In the genomic region with DNA sequence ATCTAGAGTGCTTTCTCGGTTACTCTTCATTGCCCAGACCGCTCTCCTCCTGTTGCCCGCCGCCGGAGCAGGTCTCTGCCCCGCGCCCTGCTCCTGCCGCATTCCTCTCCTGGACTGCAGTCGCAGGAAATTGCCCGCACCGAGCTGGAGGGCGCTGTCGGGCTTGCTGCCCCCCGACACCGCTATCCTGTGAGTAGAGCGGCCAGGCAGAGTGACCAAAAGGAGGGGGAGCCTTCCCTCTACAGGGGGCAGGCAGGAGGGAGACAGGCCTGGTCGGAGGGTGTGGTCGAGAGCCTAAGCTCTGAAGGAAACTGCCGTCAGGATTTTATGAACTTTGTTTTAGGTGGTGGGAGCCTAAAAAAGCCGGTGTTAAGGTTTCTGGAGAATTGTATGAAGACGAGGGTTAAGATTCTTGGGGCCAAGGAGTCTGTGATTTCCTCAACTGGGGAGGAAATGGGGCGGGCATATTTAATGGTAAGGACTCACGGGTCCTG, we compare ENCODE assay signal across 8 cellular contexts. TPM values are rescaled to one million over a fixed set of nuclear protein-coding genes. Genes with fewer than 3 reads are reported as not detected.
DNase-seq lines count a peak whose midpoint lies in the region; ATAC-seq and TF ChIP-seq lines count a peak whose summit lies in the region.

No MANE protein-coding gene starts in this region.

- no peaks in the 10 kb centered on the region for H3K9me3 ChIP-seq in sigmoid colon

- TF ChIP-seq CTCF in GM20000 (IDR thresholded peaks at IDR 0.05; ENCODE audit: extremely low read depth, missing control alignments) (peak; percentile 67), sigmoid colon (IDR thresholded peaks at IDR 0.05) (peak in 2 of 4 experiments; percentile 14 to 27)

- peak overlapping the region; percentile 90 for H3K27ac Mint-ChIP-seq in activated naive CD8-positive, alpha-beta T cell treated with anti-CD3 and anti-CD28 coated beads, Interleukin-2, amount 10 ng/mL, durations not matched to agents 7 days and 5 days

- TF ChIP-seq EP300 in sigmoid colon (IDR thresholded peaks at IDR 0.05): no peak

- H3K27me3 Mint-ChIP-seq in activated naive CD8-positive, alpha-beta T cell treated with anti-CD3 and anti-CD28 coated beads, Interleukin-2, amount 10 ng/mL, durations not matched to agents 7 days and 5 days: no peaks in the 10 kb centered on the region

- H3K4me3 ChIP-seq in sigmoid colon: peak overlapping the region; percentile 66 to 94 (median 80)

- H3K27me3 ChIP-seq in sigmoid colon: no peaks in the 10 kb centered on the region

- intact Hi-C loops in sigmoid colon (cut with DNase I): loop anchor here (2.0 to 10.0 kb wide), 3 partner anchors 331 to 604 kb away; no protein-coding TSS in a partner anchor

- peak overlapping the region; percentile 97 for H3K4me3 Mint-ChIP-seq in activated naive CD8-positive, alpha-beta T cell treated with anti-CD3 and anti-CD28 coated beads, Interleukin-2, amount 10 ng/mL, durations not matched to agents 7 days and 5 days

- peaks cover 21% of the 10 kb centered on the region for H3K4me1 Mint-ChIP-seq in activated naive CD8-positive, alpha-beta T cell treated with anti-CD3 and anti-CD28 coated beads, Interleukin-2, amount 10 ng/mL, durations not matched to agents 7 days and 5 days

- H3K36me3 Mint-ChIP-seq in activated naive CD8-positive, alpha-beta T cell treated with anti-CD3 and anti-CD28 coated beads, Interleukin-2, amount 10 ng/mL, durations not matched to agents 7 days and 5 days: peaks cover 14% of the 10 kb centered on the region

- H3K36me3 ChIP-seq in sigmoid colon: peaks cover 0 to 16% (median 3%) of the 10 kb centered on the region in 4 donors

- TF ChIP-seq POLR2A in sigmoid colon (IDR thresholded peaks at IDR 0.05): no peak

- WGBS in sigmoid colon, 2 donors: 0% methylated on average over 23 of the region's 23 CpGs

- peak; percentile 15 for ATAC-seq in activated naive CD8-positive, alpha-beta T cell treated with anti-CD3 and anti-CD28 coated beads, Interleukin-2, amount 10 ng/mL, durations not matched to agents 7 days and 5 days (ENCODE audit: low read depth)

- DNase-seq in EL: peak; percentile 71
- no peak for DNase-seq in GM20000 (ENCODE audit: low spot score)
- DNase-seq in HK-2 (ENCODE audit: unreplicated experiment): peak; percentile 67
- DNase-seq in activated naive CD8-positive, alpha-beta T cell treated with anti-CD3 and anti-CD28 coated beads, Interleukin-2, amount 10 ng/mL, durations not matched to agents 7 days and 5 days: no peak
- DNase-seq in hepatic stellate cell (ENCODE audit: low spot score): peak; percentile 67
- DNase-seq in sigmoid colon: peak; percentile 80
- no peak for DNase-seq in activated effector memory CD4-positive, alpha-beta T cell treated with Interleukin-2 at 50 U/mL for 16 hours
- DNase-seq in NCI-H128 (lab: John Stamatoyannopoulos, UW; ENCODE audit: unreplicated experiment): no peak

- H3K9me3 Mint-ChIP-seq in activated naive CD8-positive, alpha-beta T cell treated with anti-CD3 and anti-CD28 coated beads, Interleukin-2, amount 10 ng/mL, durations not matched to agents 7 days and 5 days: no peaks in the 10 kb centered on the region

- peak overlapping the region; percentile 92 to 98 (median 94) for H3K27ac ChIP-seq in sigmoid colon

- POLR2A ChIA-PET in activated naive CD8-positive, alpha-beta T cell treated with anti-CD3 and anti-CD28 coated beads, Interleukin-2, amount 10 ng/mL, durations not matched to agents 7 days and 5 days (lab: Charles Lee): interaction anchor here (0.7 to 2.1 kb wide), 14 partner anchors 19 to 830 kb away, joined by 3 to 13 read pairs (median 4); partner anchors contain the start of genes AP4B1, PPM1J and SLC16A1

- H3K4me1 ChIP-seq in sigmoid colon: peaks cover 0 to 39% (median 30%) of the 10 kb centered on the region in 4 donors

RNA-seq across cellular contexts. Expression of gene LRIG2, which starts 0.5 kb away (rescaled TPM):
- 10 to 100 TPM; 15.3 to 21.4 TPM for total RNA-seq in activated naive CD8-positive, alpha-beta T cell treated with anti-CD3 and anti-CD28 coated beads, Interleukin-2, amount 10 ng/mL, durations not matched to agents 7 days and 5 days
- total RNA-seq in sigmoid colon: 10 to 100 TPM; 14.1 to 24.2 (median 17.4) TPM
- polyA plus RNA-seq in sigmoid colon: 1 to 10 TPM; 1.2 to 7.5 (median 1.2) TPM

Comparison
In these comparisons a context has a peak if more than half of its experiments do, and no peak if none do; other contexts are left out.
1. DNase-seq: peak in EL (single experiment), HK-2 (single experiment), hepatic stellate cell (single experiment) and sigmoid colon (single experiment); none in GM20000 (single experiment), activated naive CD8-positive, alpha-beta T cell treated with anti-CD3 and anti-CD28 coated beads, Interleukin-2, amount 10 ng/mL, durations not matched to agents 7 days and 5 days (single experiment), activated effector memory CD4-positive, alpha-beta T cell treated with Interleukin-2 at 50 U/mL for 16 hours (single experiment) and NCI-H128 (single experiment).